In the genomic region with DNA sequence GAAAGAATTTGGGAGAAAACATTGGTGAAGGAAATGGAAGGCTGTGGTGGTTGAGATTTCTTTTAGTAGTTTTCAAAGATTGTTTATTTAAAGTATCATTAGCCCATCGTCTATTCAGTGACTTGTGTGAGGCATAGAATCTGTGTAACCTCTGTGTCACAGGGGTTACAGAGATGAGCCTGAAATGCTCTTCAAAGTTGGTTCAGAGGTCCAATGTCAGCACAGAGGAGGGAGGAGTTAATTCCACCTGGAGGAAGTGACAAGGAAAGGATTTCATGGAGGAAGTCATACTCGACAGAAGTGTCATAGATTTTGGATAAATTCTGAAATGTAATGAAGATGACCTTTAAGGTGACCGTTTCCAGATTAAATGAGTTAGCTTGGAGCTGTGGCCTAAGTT, we compare ENCODE assay signal across 28 cellular contexts.
"Had no signal": no experiment of that assay in that cellular context is flagged by ENCODE, and none has a peak within 500 bp of the region (broad histone marks: within the 10 kb centered on the region; RNA-seq: fewer than 3 reads in every experiment).

No MANE protein-coding gene starts in this region.

- DNase-seq: activated CD4-positive, alpha-beta T cell treated with anti-CD3 and anti-CD28 coated beads for 48 hours; activated CD4-positive, alpha-beta T cell treated with anti-CD3 and anti-CD28 coated beads, Interleukin-2, amount 50 U/mL, for 1 hour; activated CD4-positive, alpha-beta T cell treated with anti-CD3 and anti-CD28 coated beads, Interleukin-2, amount 50 U/mL, for 48 hours; activated CD8-positive, alpha-beta memory T cell treated with anti-CD3 and anti-CD28 coated beads for 24 hours; activated CD8-positive, alpha-beta memory T cell treated with anti-CD3 and anti-CD28 coated beads, Interleukin-2, amount 50 U/mL, for 4 hours; activated CD8-positive, alpha-beta T cell treated with anti-CD3 and anti-CD28 coated beads for 36 hours; activated effector memory CD4-positive, alpha-beta T cell treated with anti-CD3 and anti-CD28 coated beads, Interleukin-2, amount 50 U/mL, for 16 hours; activated naive CD4-positive, alpha-beta T cell treated with anti-CD3 and anti-CD28 coated beads for 36 hours; activated naive CD8-positive, alpha-beta T cell treated with anti-CD3 and anti-CD28 coated beads, Interleukin-2, amount 10 ng/mL, durations not matched to agents 7 days and 5 days; activated T-cell treated with anti-CD3 and anti-CD28 coated beads, Interleukin-2, amount 50 U/mL, for 1 hour; activated T-cell treated with anti-CD3 and anti-CD28 coated beads, Interleukin-2, amount 50 U/mL, for 48 hours; amniotic stem cell; anterior cingulate cortex; body of pancreas; caudate nucleus; effector CD8-positive, alpha-beta T cell; esophagus squamous epithelium; foreskin melanocyte; T-helper 2 cell had no signal

- H3K36me3 Mint-ChIP-seq: activated naive CD4-positive, alpha-beta T cell treated with anti-CD3 and anti-CD28 coated beads, Interleukin-2, amount 50 U/mL, for 72 hours; activated naive CD8-positive, alpha-beta T cell treated with anti-CD3 and anti-CD28 coated beads, Interleukin-2, amount 10 ng/mL, durations not matched to agents 7 days and 5 days; WTC11 had no signal

- FAIRE-seq: endometrium, endothelial cell of umbilical vein had no signal

- H3K27ac ChIP-seq: body of pancreas, epithelial cell of prostate, VCaP had no signal

- ATAC-seq: activated CD8-positive, alpha-beta T cell treated with anti-CD3 and anti-CD28 coated beads for 36 hours; activated naive CD4-positive, alpha-beta T cell treated with anti-CD3 and anti-CD28 coated beads, Interleukin-2, amount 50 U/mL, for 72 hours; body of pancreas; gastroesophageal sphincter; WTC11 had no signal

- H3K4me3 Mint-ChIP-seq: activated CD8-positive, alpha-beta T cell treated with anti-CD3 and anti-CD28 coated beads for 36 hours; activated naive CD4-positive, alpha-beta T cell treated with anti-CD3 and anti-CD28 coated beads for 36 hours; activated naive CD8-positive, alpha-beta T cell treated with anti-CD3 and anti-CD28 coated beads, Interleukin-2, amount 10 ng/mL, durations not matched to agents 7 days and 5 days; activated T-helper 1 cell treated with anti-CD3 and anti-CD28 coated beads, Interleukin-12 subunit alpha, Interleukin-12 subunit beta, Interleukin-2, Interleukin-4 antibody, amounts not matched to agents 30 ng/mL and 10 ng/mL and 1 ng/mL, durations not matched to agents 14 hours and 24 hours and 36 hours; WTC11 had no signal

- H3K9me3 Mint-ChIP-seq: activated CD8-positive, alpha-beta T cell treated with anti-CD3 and anti-CD28 coated beads for 36 hours; activated naive CD4-positive, alpha-beta T cell treated with anti-CD3 and anti-CD28 coated beads for 36 hours; activated naive CD4-positive, alpha-beta T cell treated with anti-CD3 and anti-CD28 coated beads, Interleukin-2, amount 50 U/mL, for 72 hours; activated naive CD8-positive, alpha-beta T cell treated with anti-CD3 and anti-CD28 coated beads, Interleukin-2, amount 10 ng/mL, durations not matched to agents 7 days and 5 days; activated T-helper 1 cell treated with anti-CD3 and anti-CD28 coated beads, Interleukin-12 subunit alpha, Interleukin-12 subunit beta, Interleukin-2, Interleukin-4 antibody, amounts not matched to agents 30 ng/mL and 10 ng/mL and 1 ng/mL, durations not matched to agents 14 hours and 24 hours and 36 hours; activated T-helper 2 cell treated with anti-CD3 and anti-CD28 coated beads, Interferon-gamma antibody, Interleukin-2, Interleukin-4, amounts not matched to agents 10 μg/mL and 5 μg/mL and 100 μg/mL, durations not matched to agents 14 hours and 24 hours and 36 hours; WTC11 had no signal

- H3K27me3 ChIP-seq: body of pancreas, esophagus squamous epithelium, gastroesophageal sphincter had no signal

- H3K27me3 Mint-ChIP-seq: activated naive CD8-positive, alpha-beta T cell treated with anti-CD3 and anti-CD28 coated beads, Interleukin-2, amount 10 ng/mL, durations not matched to agents 7 days and 5 days had no signal

- H3K36me3 ChIP-seq: esophagus squamous epithelium, gastroesophageal sphincter had no signal

- H3K4me1 Mint-ChIP-seq: WTC11 had no signal

- H3K27ac Mint-ChIP-seq: activated CD8-positive, alpha-beta T cell treated with anti-CD3 and anti-CD28 coated beads for 36 hours; activated naive CD4-positive, alpha-beta T cell treated with anti-CD3 and anti-CD28 coated beads for 36 hours; activated naive CD4-positive, alpha-beta T cell treated with anti-CD3 and anti-CD28 coated beads, Interleukin-2, amount 50 U/mL, for 72 hours; activated naive CD8-positive, alpha-beta T cell treated with anti-CD3 and anti-CD28 coated beads, Interleukin-2, amount 10 ng/mL, durations not matched to agents 7 days and 5 days; activated T-helper 1 cell treated with anti-CD3 and anti-CD28 coated beads, Interleukin-12 subunit alpha, Interleukin-12 subunit beta, Interleukin-2, Interleukin-4 antibody, amounts not matched to agents 30 ng/mL and 10 ng/mL and 1 ng/mL, durations not matched to agents 14 hours and 24 hours and 36 hours; WTC11 had no signal

- H3K4me3 ChIP-seq: body of pancreas, esophagus squamous epithelium, gastroesophageal sphincter had no signal

- H3K9me3 ChIP-seq: body of pancreas, esophagus squamous epithelium, gastroesophageal sphincter had no signal
